Comparison of ENCODE assay signal across 8 cellular contexts in genomic region chr6:107318100-107318736, GRCh38.
DNase-seq lines count a peak whose midpoint lies in the region; ATAC-seq, FAIRE-seq and TF ChIP-seq lines count a peak whose summit lies in the region.

No MANE protein-coding gene starts in this region.

- H3K18ac ChIP-seq in mesenchymal stem cell (ENCODE audit: low read depth in 1 of 2, low read length in 2 of 2) = no peak overlapping the region

- H3K4me3 ChIP-seq in HEK293 (ENCODE audit: low read depth, low read length) (no peak overlapping the region), NB4 (ENCODE audit: low read depth, low read length) (no peak overlapping the region), mesenchymal stem cell (ENCODE audit: insufficient read depth in 1 of 2, low read depth in 1 of 2, low read length in 2 of 2) (no peak overlapping the region), upper lobe of left lung (no peak overlapping the region)

- no peak overlapping the region for H2BK120ac ChIP-seq in mesenchymal stem cell (ENCODE audit: low read depth, low read length)

- H3K27ac ChIP-seq in HEK293 (ENCODE audit: extremely low read depth, low read depth, low read length) = no peak overlapping the region
- H3K27ac ChIP-seq in mesenchymal stem cell (ENCODE audit: low read length, poor library complexity, severe bottlenecking) = no peak overlapping the region
- H3K27ac ChIP-seq in upper lobe of left lung = no peak overlapping the region

- H3K4me1 Mint-ChIP-seq in activated naive CD4-positive, alpha-beta T cell treated with anti-CD3 and anti-CD28 coated beads for 36 hours (ENCODE audit: low read depth) = peaks cover 17% of the 10 kb centered on the region

- H4K91ac ChIP-seq in mesenchymal stem cell (ENCODE audit: low read length) = no peak overlapping the region

- H3K4ac ChIP-seq in mesenchymal stem cell (ENCODE audit: low read depth in 1 of 2, low read length in 2 of 2) = no peak overlapping the region

- H3K79me1 ChIP-seq in mesenchymal stem cell (replicated peaks; ENCODE audit: low read length, poor library complexity, severe bottlenecking) = peaks cover 4% of the 10 kb centered on the region

- H3K9me3 ChIP-seq in HEK293 (ENCODE audit: control insufficient read depth, insufficient read depth, low read depth, low read length) = no peaks in the 10 kb centered on the region
- no peaks in the 10 kb centered on the region for H3K9me3 ChIP-seq in mesenchymal stem cell (ENCODE audit: control insufficient read depth, low read length)
- H3K9me3 ChIP-seq in upper lobe of left lung = no peaks in the 10 kb centered on the region

- H3K36me3 Mint-ChIP-seq in activated naive CD4-positive, alpha-beta T cell treated with anti-CD3 and anti-CD28 coated beads for 36 hours (ENCODE audit: low read depth) = no peaks in the 10 kb centered on the region

- H3K27ac Mint-ChIP-seq in activated naive CD4-positive, alpha-beta T cell treated with anti-CD3 and anti-CD28 coated beads for 36 hours = no peak overlapping the region

- H2AK5ac ChIP-seq in mesenchymal stem cell (ENCODE audit: low read length, severe bottlenecking) = no peak overlapping the region

- H3K36me3 ChIP-seq in HEK293 (ENCODE audit: control insufficient read depth in 2 of 2, insufficient read depth in 1 of 2, low read length in 2 of 2) (no peaks in the 10 kb centered on the region), mesenchymal stem cell (ENCODE audit: control insufficient read depth in 1 of 2, insufficient read depth in 2 of 2, low read depth in 1 of 2, low read length in 2 of 2) (no peaks in the 10 kb centered on the region), upper lobe of left lung (no peaks in the 10 kb centered on the region)

- no peak overlapping the region for H2AFZ ChIP-seq in mesenchymal stem cell (ENCODE audit: low read depth, low read length)

- H3K23ac ChIP-seq in mesenchymal stem cell (ENCODE audit: low read length in 2 of 2) = no peak overlapping the region

- ATAC-seq in upper lobe of left lung (ENCODE audit: low FRiP score in 2 of 2) = peak; percentile 77 to 90

- WGBS in mesenchymal stem cell = 75% methylated on average over 7 of the region's 9 CpGs
- 54 to 58% methylated on average over 9 of the region's 9 CpGs for WGBS in upper lobe of left lung, 2 donors

- peak overlapping the region; percentile 35 for H3K9ac ChIP-seq in mesenchymal stem cell (ENCODE audit: low read length)

- H2BK12ac ChIP-seq in mesenchymal stem cell (ENCODE audit: low read length in 2 of 2) = no peak overlapping the region

- peak; percentile 62 for DNase-seq in activated naive CD4-positive, alpha-beta T cell treated with anti-CD3 and anti-CD28 coated beads for 36 hours
- DNase-seq in activated naive CD4-positive, alpha-beta T cell treated with anti-CD3 and anti-CD28 coated beads, Interleukin-2, amount 50 U/mL, for 16 hours = no peak
- DNase-seq in NB4 (ENCODE audit: low read depth) (peak; percentile 84), SW480 (ENCODE audit: low spot score) (peak; percentile 50), mesenchymal stem cell (peak; percentile 64), upper lobe of left lung (peak in 1 of 2 donors; percentile 72)

- H3K27me3 ChIP-seq in mesenchymal stem cell (ENCODE audit: control insufficient read depth in 1 of 2, insufficient read depth in 1 of 2, low read length in 2 of 2) (no peaks in the 10 kb centered on the region), upper lobe of left lung (no peaks in the 10 kb centered on the region)

- FAIRE-seq in endometrium (lab: Jason Lieb, UNC) = peak; percentile 82

- H3K14ac ChIP-seq in mesenchymal stem cell (ENCODE audit: low read length in 2 of 2) = no peak overlapping the region

- no peaks in the 10 kb centered on the region for H3K27me3 Mint-ChIP-seq in activated naive CD4-positive, alpha-beta T cell treated with anti-CD3 and anti-CD28 coated beads for 36 hours (ENCODE audit: low read depth)

- no peak overlapping the region for H2BK15ac ChIP-seq in mesenchymal stem cell (ENCODE audit: low read depth, poor library complexity, severe bottlenecking)

- POLR2A ChIA-PET in HEK293 (lab: Yijun Ruan, JAX) = interaction anchor here (0.7 to 1.3 kb wide), 5 partner anchors 141 to 401 kb away, joined by 3 to 13 read pairs (median 4); partner anchors contain the start of gene PDSS2

- CTCF ChIA-PET in activated naive CD4-positive, alpha-beta T cell treated with anti-CD3 and anti-CD28 coated beads for 36 hours (lab: Charles Lee) = interaction anchor here (0.7 to 3.7 kb wide), 24 partner anchors 11 to 530 kb away, joined by 3 to 14 read pairs (median 4); partner anchors contain the start of gene PDSS2
- CTCF ChIA-PET in HEK293 (lab: Yijun Ruan, JAX) = interaction anchor here (0.5 to 2.6 kb wide), 68 partner anchors 9 to 979 kb away, joined by 3 to 25 read pairs (median 5); partner anchors contain the start of genes PDSS2 and SOBP

- no peak for TF ChIP-seq EP300 in upper lobe of left lung (IDR thresholded peaks at IDR 0.05)

- H4K8ac ChIP-seq in mesenchymal stem cell (ENCODE audit: low read length) = no peak overlapping the region

- no peak overlapping the region for H3K4me2 ChIP-seq in mesenchymal stem cell (ENCODE audit: low read length, poor library complexity, severe bottlenecking)

- peaks cover 5% of the 10 kb centered on the region; the same call in 1 of the 2 replicates for H3K4me1 ChIP-seq in HEK293 (ENCODE audit: control insufficient read depth, insufficient read depth, low read length)
- no peaks in the 10 kb centered on the region for H3K4me1 ChIP-seq in mesenchymal stem cell (ENCODE audit: control insufficient read depth, insufficient read depth, low read depth, low read length)
- H3K4me1 ChIP-seq in upper lobe of left lung = peaks cover 0 to 8% (median 5%) of the 10 kb centered on the region in 4 donors

- no peak overlapping the region for H2BK5ac ChIP-seq in mesenchymal stem cell (ENCODE audit: low read depth, low read length, poor library complexity, severe bottlenecking)

- intact Hi-C loops in activated naive CD4-positive, alpha-beta T cell treated with anti-CD3 and anti-CD28 coated beads for 36 hours (cut with micrococcal nuclease) = loop anchor here (1.0 to 10.0 kb wide), 6 partner anchors 141 to 737 kb away; partner anchors contain the start of genes PDSS2 and SOBP

- peak; percentile 48; the same call in 1 of the 2 replicates for TF ChIP-seq CTCF in HEK293 (tag by site-specific recombination; IDR thresholded peaks at IDR 0.05)
- TF ChIP-seq CTCF in NB4 (IDR thresholded peaks at IDR 0.05; ENCODE audit: low read depth, low read length) = peak; percentile 94
- peak in 3 of 6 experiments; percentile 30 to 39 (median 33) for TF ChIP-seq CTCF in upper lobe of left lung (IDR thresholded peaks at IDR 0.05)

- H3K4me3 Mint-ChIP-seq in activated naive CD4-positive, alpha-beta T cell treated with anti-CD3 and anti-CD28 coated beads for 36 hours = no peak overlapping the region

- no peaks in the 10 kb centered on the region for H3K9me3 Mint-ChIP-seq in activated naive CD4-positive, alpha-beta T cell treated with anti-CD3 and anti-CD28 coated beads for 36 hours

- TF ChIP-seq POLR2A in NB4 (IDR thresholded peaks at IDR 0.05; ENCODE audit: extremely low read depth, insufficient read length) (no peak), upper lobe of left lung (IDR thresholded peaks at IDR 0.05) (no peak)

TF ChIP-seq in HEK293, 187 proteins besides CTCF, POLR2A, EP300 and RAD21:
- peak; percentile 60; the same call in 1 of the 2 replicates for TF ChIP-seq ZSCAN30 (tag by site-specific recombination; IDR thresholded peaks at IDR 0.05)
- TF ChIP-seq ZNF660 (tag by site-specific recombination; IDR thresholded peaks at IDR 0.05) = peak; percentile 38; the same call in 1 of the 2 replicates
- no peak for TF ChIP-seq SCRT2 (tag by site-specific recombination; IDR thresholded peaks at IDR 0.05)
- TF ChIP-seq EGR2 (tag by site-specific recombination; IDR thresholded peaks at IDR 0.05; ENCODE audit: low read depth) = 0 out of 2 replicates have a peak, but pooled peaks have one; percentile 9
- no peak for TF ChIP-seq PATZ1 (tag by site-specific recombination; IDR thresholded peaks at IDR 0.05)
- TF ChIP-seq ZBTB21 (tag by site-specific recombination; IDR thresholded peaks at IDR 0.05) = no peak
- no peak for TF ChIP-seq ZBTB17 (tag by site-specific recombination; IDR thresholded peaks at IDR 0.05)
- peak; percentile 82 for TF ChIP-seq ZNF654 (tag by site-specific recombination; IDR thresholded peaks at IDR 0.05; ENCODE audit: low read depth)
- 0 out of 2 replicates have a peak, but pooled peaks have one; percentile 40 for TF ChIP-seq ZNF768 (tag by site-specific recombination; IDR thresholded peaks at IDR 0.05)
